8 cellular contexts compared by ENCODE assay signal in genomic region chr6:46129634-46130505, GRCh38. TPM values are rescaled to one million over a fixed set of nuclear protein-coding genes. Genes with fewer than 3 reads are reported as not detected.
A peak's percentile ranks its signal among the peaks of the same experiment; 100 is the strongest.
DNase-seq lines count a peak whose midpoint lies in the region; ATAC-seq and TF ChIP-seq lines count a peak whose summit lies in the region.

Gene ENPP4, plus strand, starts transcription at chr6:46129989. Its CDS starts 9,595 bp downstream, at chr6:46139584.

- CTCF ChIA-PET in PC-3 (lab: Charles Lee) = interaction anchor here (0.6 kb wide), 1 partner anchor 14 kb away, joined by 3 read pairs; no protein-coding TSS in a partner anchor

- H3K9me3 ChIP-seq in HUES64 (ENCODE audit: insufficient read depth, low read depth, low read length) (no peaks in the 10 kb centered on the region), PC-3 (ENCODE audit: low read length) (no peaks in the 10 kb centered on the region)

- H4K20me1 ChIP-seq in PC-3 (ENCODE audit: low read length) = no peaks in the 10 kb centered on the region

- H2AFZ ChIP-seq in PC-3 (ENCODE audit: low read length) = peak within 1 kb of the TSS; percentile 100

- POLR2A ChIA-PET in PC-3 (lab: Charles Lee; ENCODE audit: unreplicated experiment) = interaction anchor here (0.7 kb wide), 4 partner anchors 40 to 1227 kb away, joined by 3 to 7 read pairs (median 3); no protein-coding TSS in a partner anchor
- POLR2A ChIA-PET in naive thymus-derived CD8-positive, alpha-beta T cell (lab: Charles Lee) = interaction anchor here (0.5 to 2.9 kb wide), 10 partner anchors 8 to 752 kb away, joined by 3 to 9 read pairs (median 4); partner anchors contain the start of genes ENPP5 and SUPT3H

- no peaks in the 10 kb centered on the region for H3F3A ChIP-seq in PC-3 (ENCODE audit: low read length, unreplicated experiment)

- peaks cover 4% of the 10 kb centered on the region; the same call in 1 of the 2 replicates for H3K4me1 ChIP-seq in HUES64 (ENCODE audit: insufficient read depth, low read length)
- peaks cover 6% of the 10 kb centered on the region; the same call in 1 of the 2 replicates for H3K4me1 ChIP-seq in PC-3 (ENCODE audit: insufficient read depth, low read length)

- peaks cover 27% of the 10 kb centered on the region for H3K27me3 ChIP-seq in HUES64 (ENCODE audit: insufficient read depth, low read length)
- H3K27me3 ChIP-seq in PC-3 (ENCODE audit: low read length) = no peaks in the 10 kb centered on the region

- peak within 1 kb of the TSS; percentile 91 for H3K4me3 Mint-ChIP-seq in activated T-helper 1 cell treated with anti-CD3 and anti-CD28 coated beads, Interleukin-12 subunit alpha, Interleukin-12 subunit beta, Interleukin-2, Interleukin-4 antibody, amounts not matched to agents 30 ng/mL and 10 ng/mL and 1 ng/mL, durations not matched to agents 14 hours and 24 hours and 36 hours
- peak within 1 kb of the TSS; percentile 95 to 100 (median 98) for H3K4me3 Mint-ChIP-seq in naive thymus-derived CD8-positive, alpha-beta T cell
- peak within 1 kb of the TSS; percentile 97 to 100 for H3K4me3 Mint-ChIP-seq in stimulated activated naive B cell treated with anti-CD40 and anti-IgM and Interleukin-4, amounts not matched to agents 10 μg/mL and 1 μg/mL and 100 μg/mL, for 72 hours

- DNase-seq in D341Med (ENCODE audit: low spot score) (peak; percentile 100), PC-3 (peak; percentile 98), fibroblast of peridontal ligament (ENCODE audit: extremely low read depth) (peak; percentile 62)
- peak; percentile 92 for DNase-seq in activated T-helper 1 cell treated with anti-CD3 and anti-CD28 coated beads, Interleukin-12 subunit alpha, Interleukin-12 subunit beta, Interleukin-2, Interleukin-4 antibody, amounts not matched to agents 30 ng/mL and 10 ng/mL and 1 ng/mL, durations not matched to agents 14 hours and 24 hours and 36 hours (ENCODE audit: low spot score)
- DNase-seq in naive thymus-derived CD8-positive, alpha-beta T cell = peak; percentile 83 to 100 (median 94)
- peak; percentile 96 for DNase-seq in stimulated activated naive B cell treated with anti-CD40 and anti-IgM and Interleukin-4, amounts not matched to agents 10 μg/mL and 1 μg/mL and 100 μg/mL, for 72 hours

- H3K9ac ChIP-seq in HUES64 (ENCODE audit: low read depth, low read length) (peak within 1 kb of the TSS; percentile 45), PC-3 (ENCODE audit: low read length) (peak within 1 kb of the TSS; percentile 65)

- no peak for TF ChIP-seq CTCF in PC-3 (conservative IDR thresholded peaks at IDR 0.05; ENCODE audit: low read depth, low read length)

- H3K4me2 ChIP-seq in PC-3 (ENCODE audit: low read length) = peak within 1 kb of the TSS; percentile 90

- peaks cover 25% of the 10 kb centered on the region for H3K4me1 Mint-ChIP-seq in activated T-helper 1 cell treated with anti-CD3 and anti-CD28 coated beads, Interleukin-12 subunit alpha, Interleukin-12 subunit beta, Interleukin-2, Interleukin-4 antibody, amounts not matched to agents 30 ng/mL and 10 ng/mL and 1 ng/mL, durations not matched to agents 14 hours and 24 hours and 36 hours (ENCODE audit: low read depth)
- H3K4me1 Mint-ChIP-seq in naive thymus-derived CD8-positive, alpha-beta T cell = peaks cover 21 to 56% (median 48%) of the 10 kb centered on the region in 4 donors
- H3K4me1 Mint-ChIP-seq in stimulated activated naive B cell treated with anti-CD40 and anti-IgM and Interleukin-4, amounts not matched to agents 10 μg/mL and 1 μg/mL and 100 μg/mL, for 72 hours = peaks cover 18 to 42% of the 10 kb centered on the region in 2 donors

- no peaks in the 10 kb centered on the region for H3K79me2 ChIP-seq in PC-3 (ENCODE audit: low read length)

- WGBS in HUES64 = 1% methylated on average over 56 of the region's 61 CpGs

- H3K9me2 ChIP-seq in PC-3 (replicated peaks; ENCODE audit: low read length) = no peaks in the 10 kb centered on the region

- H3K36me3 Mint-ChIP-seq in activated T-helper 1 cell treated with anti-CD3 and anti-CD28 coated beads, Interleukin-12 subunit alpha, Interleukin-12 subunit beta, Interleukin-2, Interleukin-4 antibody, amounts not matched to agents 30 ng/mL and 10 ng/mL and 1 ng/mL, durations not matched to agents 14 hours and 24 hours and 36 hours (ENCODE audit: low read depth) = peaks cover 2% of the 10 kb centered on the region
- no peaks in the 10 kb centered on the region for H3K36me3 Mint-ChIP-seq in naive thymus-derived CD8-positive, alpha-beta T cell
- H3K36me3 Mint-ChIP-seq in stimulated activated naive B cell treated with anti-CD40 and anti-IgM and Interleukin-4, amounts not matched to agents 10 μg/mL and 1 μg/mL and 100 μg/mL, for 72 hours = peaks cover 2 to 6% of the 10 kb centered on the region in 2 donors

- no peaks in the 10 kb centered on the region for H3K9me3 Mint-ChIP-seq in activated T-helper 1 cell treated with anti-CD3 and anti-CD28 coated beads, Interleukin-12 subunit alpha, Interleukin-12 subunit beta, Interleukin-2, Interleukin-4 antibody, amounts not matched to agents 30 ng/mL and 10 ng/mL and 1 ng/mL, durations not matched to agents 14 hours and 24 hours and 36 hours
- no peaks in the 10 kb centered on the region for H3K9me3 Mint-ChIP-seq in naive thymus-derived CD8-positive, alpha-beta T cell
- H3K9me3 Mint-ChIP-seq in stimulated activated naive B cell treated with anti-CD40 and anti-IgM and Interleukin-4, amounts not matched to agents 10 μg/mL and 1 μg/mL and 100 μg/mL, for 72 hours = no peaks in the 10 kb centered on the region

- no TSS peak for BruUV-seq in PC-3 (replicated peaks; lab: Mats Ljungman, UMichigan)

- H3K36me3 ChIP-seq in HUES64 (ENCODE audit: insufficient read depth, low read length) = no peaks in the 10 kb centered on the region
- no peaks in the 10 kb centered on the region for H3K36me3 ChIP-seq in PC-3 (ENCODE audit: low read depth, low read length)

- H3K4me3 ChIP-seq in HUES64 (ENCODE audit: low read length) (peak within 1 kb of the TSS; percentile 73), PC-3 (ENCODE audit: low read length) (peak within 1 kb of the TSS; percentile 95)

- ATAC-seq in GM21390 (IDR thresholded peaks at IDR 0.05; ENCODE audit: unreplicated experiment) = peak; percentile 97
- peak; percentile 100 for ATAC-seq in PC-3
- peak; percentile 98 to 99 for ATAC-seq in naive thymus-derived CD8-positive, alpha-beta T cell
- peak; percentile 99 to 100 for ATAC-seq in stimulated activated naive B cell treated with anti-CD40 and anti-IgM and Interleukin-4, amounts not matched to agents 10 μg/mL and 1 μg/mL and 100 μg/mL, for 72 hours (replicated peaks)

- H3K27ac Mint-ChIP-seq in activated T-helper 1 cell treated with anti-CD3 and anti-CD28 coated beads, Interleukin-12 subunit alpha, Interleukin-12 subunit beta, Interleukin-2, Interleukin-4 antibody, amounts not matched to agents 30 ng/mL and 10 ng/mL and 1 ng/mL, durations not matched to agents 14 hours and 24 hours and 36 hours = peak within 1 kb of the TSS; percentile 75
- H3K27ac Mint-ChIP-seq in naive thymus-derived CD8-positive, alpha-beta T cell = peak within 1 kb of the TSS; percentile 91 to 98 (median 94)
- H3K27ac Mint-ChIP-seq in stimulated activated naive B cell treated with anti-CD40 and anti-IgM and Interleukin-4, amounts not matched to agents 10 μg/mL and 1 μg/mL and 100 μg/mL, for 72 hours = peak within 1 kb of the TSS; percentile 96

- no peak within 1 kb of the TSS for H3K27ac ChIP-seq in HUES64 (ENCODE audit: low read depth, low read length)
- H3K27ac ChIP-seq in PC-3 (ENCODE audit: low read length) = no peak within 1 kb of the TSS

- intact Hi-C loops in PC-3 (cut with micrococcal nuclease) = loop anchor here (2.0 kb wide), 1 partner anchor 57 kb away; no protein-coding TSS in a partner anchor
- intact Hi-C loops in activated T-helper 1 cell treated with anti-CD3 and anti-CD28 coated beads, Interleukin-12 subunit alpha, Interleukin-12 subunit beta, Interleukin-2, Interleukin-4 antibody, amounts not matched to agents 30 ng/mL and 10 ng/mL and 1 ng/mL, durations not matched to agents 14 hours and 24 hours and 36 hours (cut with micrococcal nuclease) = loop anchor here (1.0 to 2.0 kb wide), 4 partner anchors 40 to 119 kb away; no protein-coding TSS in a partner anchor

- H3K27me3 Mint-ChIP-seq in activated T-helper 1 cell treated with anti-CD3 and anti-CD28 coated beads, Interleukin-12 subunit alpha, Interleukin-12 subunit beta, Interleukin-2, Interleukin-4 antibody, amounts not matched to agents 30 ng/mL and 10 ng/mL and 1 ng/mL, durations not matched to agents 14 hours and 24 hours and 36 hours (ENCODE audit: insufficient read depth) = peaks cover 2% of the 10 kb centered on the region
- no peaks in the 10 kb centered on the region for H3K27me3 Mint-ChIP-seq in naive thymus-derived CD8-positive, alpha-beta T cell
- no peaks in the 10 kb centered on the region for H3K27me3 Mint-ChIP-seq in stimulated activated naive B cell treated with anti-CD40 and anti-IgM and Interleukin-4, amounts not matched to agents 10 μg/mL and 1 μg/mL and 100 μg/mL, for 72 hours

RNA-seq across cellular contexts. Expression of gene ENPP4, which starts in this region (rescaled TPM):
- 3.6 TPM for polyA plus RNA-seq in HUES64 (2013, experiment 1 of 2)
- 4.2 TPM for polyA plus RNA-seq in HUES64 (2013, experiment 2 of 2)
- total RNA-seq in PC-3 (2014; rRNA removed) = 2.8 and 5.1 TPM in 2 replicates
- total RNA-seq in activated T-helper 1 cell treated with anti-CD3 and anti-CD28 coated beads, Interleukin-12 subunit alpha, Interleukin-12 subunit beta, Interleukin-2, Interleukin-4 antibody, amounts not matched to agents 30 ng/mL and 10 ng/mL and 1 ng/mL, durations not matched to agents 14 hours and 24 hours and 36 hours = 5.9 and 6.1 TPM in 2 replicates
- 10 to 100 TPM; 11.4 to 12.3 TPM for total RNA-seq in naive thymus-derived CD8-positive, alpha-beta T cell
- polyA plus RNA-seq in naive thymus-derived CD8-positive, alpha-beta T cell = 1 to 10 TPM; 4.6 to 7.8 (median 5.1) TPM
